In genomic region chr3:177590826-177591225, GRCh38 we compare ENCODE assay signal across 9 cellular contexts.
A peak's percentile ranks its signal among the peaks of the same experiment; 100 is the strongest.
DNase-seq lines count a peak whose midpoint lies in the region; ATAC-seq and TF ChIP-seq lines count a peak whose summit lies in the region.
"Had no signal": no experiment of that assay in that cellular context is flagged by ENCODE, and none has a peak within 500 bp of the region (broad histone marks: within the 10 kb centered on the region; RNA-seq: fewer than 3 reads in every experiment).

No MANE protein-coding gene starts in this region.

- no peaks in the 10 kb centered on the region for H3K4me1 ChIP-seq in breast epithelium
- H3K4me1 ChIP-seq in naive thymus-derived CD4-positive, alpha-beta T cell (ENCODE audit: control insufficient read depth in 2 of 2, insufficient read depth in 2 of 2, low read length in 2 of 2) = peaks cover 9 to 20% of the 10 kb centered on the region in 2 donors
- H3K4me1 ChIP-seq in urinary bladder (ENCODE audit: insufficient read depth) = peaks cover 2% of the 10 kb centered on the region

- DNase-seq in activated naive CD4-positive, alpha-beta T cell treated with anti-CD3 and anti-CD28 coated beads for 36 hours = no peak
- no peak for DNase-seq in activated naive CD4-positive, alpha-beta T cell treated with anti-CD3 and anti-CD28 coated beads, Interleukin-2, amount 50 U/mL, for 16 hours
- DNase-seq in breast epithelium (ENCODE audit: low spot score in 2 of 2) (no peak), NCI-H1105 (lab: John Stamatoyannopoulos, UW) (no peak), AML-193 (lab: John Stamatoyannopoulos, UW) (no peak), HPDE6-E6E7 (ENCODE audit: extremely low spot score) (no peak)
- no peak for DNase-seq in naive thymus-derived CD4-positive, alpha-beta T cell
- DNase-seq: activated CD4-positive, alpha-beta T cell treated with anti-CD3 and anti-CD28 coated beads for 1 hour had no signal

- peaks cover 6% of the 10 kb centered on the region for H3K9me3 Mint-ChIP-seq in activated naive CD4-positive, alpha-beta T cell treated with anti-CD3 and anti-CD28 coated beads for 36 hours
- peaks cover 0 to 7% (median 0%) of the 10 kb centered on the region in 11 donors for H3K9me3 Mint-ChIP-seq in naive thymus-derived CD4-positive, alpha-beta T cell

- peak overlapping the region; percentile 38 for H3K27ac Mint-ChIP-seq in activated naive CD4-positive, alpha-beta T cell treated with anti-CD3 and anti-CD28 coated beads for 36 hours
- H3K27ac Mint-ChIP-seq in naive thymus-derived CD4-positive, alpha-beta T cell = peak overlapping the region in 6 of 9 donors; percentile 1 to 85 (median 32)

- no peaks in the 10 kb centered on the region for H3K27me3 Mint-ChIP-seq in activated naive CD4-positive, alpha-beta T cell treated with anti-CD3 and anti-CD28 coated beads for 36 hours (ENCODE audit: low read depth)
- no peaks in the 10 kb centered on the region for H3K27me3 Mint-ChIP-seq in naive thymus-derived CD4-positive, alpha-beta T cell

- no peak for TF ChIP-seq POLR2A in breast epithelium (IDR thresholded peaks at IDR 0.05)

- H3K4me3 ChIP-seq in breast epithelium = no peak overlapping the region
- no peak overlapping the region for H3K4me3 ChIP-seq in naive thymus-derived CD4-positive, alpha-beta T cell (ENCODE audit: low read length)
- no peak overlapping the region for H3K4me3 ChIP-seq in urinary bladder (ENCODE audit: low read depth, low read length)

- no peak for ATAC-seq in naive thymus-derived CD4-positive, alpha-beta T cell

- H3K27ac ChIP-seq in breast epithelium (peak overlapping the region; percentile 67 to 75), urinary bladder (ENCODE audit: low read depth) (peak overlapping the region; percentile 64)
- no peak overlapping the region for H3K27ac ChIP-seq in naive thymus-derived CD4-positive, alpha-beta T cell (ENCODE audit: low read depth, low read length)

- no peak for TF ChIP-seq CTCF in breast epithelium (IDR thresholded peaks at IDR 0.05)

- no peaks in the 10 kb centered on the region for H3K27me3 ChIP-seq in breast epithelium
- no peaks in the 10 kb centered on the region for H3K27me3 ChIP-seq in naive thymus-derived CD4-positive, alpha-beta T cell (ENCODE audit: control insufficient read depth in 2 of 2, insufficient read depth in 2 of 2, low read length in 2 of 2)

- H3K36me3 Mint-ChIP-seq in activated naive CD4-positive, alpha-beta T cell treated with anti-CD3 and anti-CD28 coated beads for 36 hours (ENCODE audit: low read depth) = no peaks in the 10 kb centered on the region
- peaks cover 0 to 13% (median 0%) of the 10 kb centered on the region in 5 donors for H3K36me3 Mint-ChIP-seq in naive thymus-derived CD4-positive, alpha-beta T cell

- POLR2A ChIA-PET in naive thymus-derived CD4-positive, alpha-beta T cell (lab: Charles Lee) = no interaction called here

- WGBS in urinary bladder = 60% methylated on average over 1 of the region's 1 CpG

- H3K36me3 ChIP-seq in breast epithelium = no peaks in the 10 kb centered on the region
- no peaks in the 10 kb centered on the region for H3K36me3 ChIP-seq in naive thymus-derived CD4-positive, alpha-beta T cell (ENCODE audit: control insufficient read depth in 2 of 3, insufficient read depth in 3 of 3, low read length in 3 of 3)
- no peaks in the 10 kb centered on the region for H3K36me3 ChIP-seq in urinary bladder (ENCODE audit: insufficient read depth)

- no peak overlapping the region for H3K4me3 Mint-ChIP-seq in activated naive CD4-positive, alpha-beta T cell treated with anti-CD3 and anti-CD28 coated beads for 36 hours
- peak overlapping the region in 3 of 10 donors; percentile 1 to 78 (median 58) for H3K4me3 Mint-ChIP-seq in naive thymus-derived CD4-positive, alpha-beta T cell

- CTCF ChIA-PET in activated naive CD4-positive, alpha-beta T cell treated with anti-CD3 and anti-CD28 coated beads for 36 hours (lab: Charles Lee) = no interaction called here
- CTCF ChIA-PET in naive thymus-derived CD4-positive, alpha-beta T cell (lab: Charles Lee) = no interaction called here

- intact Hi-C loops in activated naive CD4-positive, alpha-beta T cell treated with anti-CD3 and anti-CD28 coated beads for 36 hours (cut with micrococcal nuclease) = loop anchor here (5.0 to 10.0 kb wide), 2 partner anchors 411 to 536 kb away; no protein-coding TSS in a partner anchor
- intact Hi-C loops in breast epithelium (cut with DNase I; ENCODE audit: low total_unique reads) = no loop called here
- intact Hi-C loops in naive thymus-derived CD4-positive, alpha-beta T cell (cut with micrococcal nuclease) = loop anchor here in 1 of 2 donors (10.0 kb wide), 1 partner anchor 166 kb away; no protein-coding TSS in a partner anchor

- no peaks in the 10 kb centered on the region for H3K9me3 ChIP-seq in breast epithelium
- no peaks in the 10 kb centered on the region for H3K9me3 ChIP-seq in naive thymus-derived CD4-positive, alpha-beta T cell (ENCODE audit: control insufficient read depth in 2 of 3, low read length in 3 of 3)

- H3K4me1 Mint-ChIP-seq in activated naive CD4-positive, alpha-beta T cell treated with anti-CD3 and anti-CD28 coated beads for 36 hours (ENCODE audit: low read depth) = peaks cover 33% of the 10 kb centered on the region
- H3K4me1 Mint-ChIP-seq in naive thymus-derived CD4-positive, alpha-beta T cell = peaks cover 19 to 46% (median 42%) of the 10 kb centered on the region in 7 donors
